In the genomic region with DNA sequence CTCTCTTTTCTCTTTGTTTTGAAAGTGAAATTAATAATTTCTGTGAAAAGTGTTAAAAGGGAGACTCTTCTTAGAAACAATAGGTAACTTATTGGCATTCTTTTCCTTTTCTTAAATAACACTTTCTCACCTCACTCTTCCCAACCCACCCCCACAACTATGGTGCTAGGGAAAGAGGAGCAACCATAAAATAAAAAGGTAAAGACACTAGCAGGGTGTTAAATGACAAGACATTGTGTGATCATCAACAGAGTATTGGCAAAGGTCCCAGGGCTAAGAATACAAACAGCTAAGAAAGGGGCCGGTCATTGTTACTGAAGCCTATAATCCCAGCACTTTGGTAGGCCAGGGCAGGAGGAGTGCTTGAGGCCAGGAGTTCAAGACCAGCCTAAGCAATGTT, we compare ENCODE assay signal across 1 cellular context.
TF ChIP-seq lines count a peak whose summit lies in the region.

No MANE protein-coding gene starts in this region.

TF ChIP-seq in GM12878, 131 proteins besides CTCF, POLR2A, EP300 and RAD21:
- peak; percentile 54 to 67; a peak in 2 of 4 replicates for TF ChIP-seq IKZF2 (IDR thresholded peaks at IDR 0.05)
- no peak for TF ChIP-seq RB1 (IDR thresholded peaks at IDR 0.05; ENCODE audit: borderline replicate concordance)
- no peak for TF ChIP-seq CREM (IDR thresholded peaks at IDR 0.05; ENCODE audit: low read depth)
